ENCODE assay signal across 24 cellular contexts in the genomic region with DNA sequence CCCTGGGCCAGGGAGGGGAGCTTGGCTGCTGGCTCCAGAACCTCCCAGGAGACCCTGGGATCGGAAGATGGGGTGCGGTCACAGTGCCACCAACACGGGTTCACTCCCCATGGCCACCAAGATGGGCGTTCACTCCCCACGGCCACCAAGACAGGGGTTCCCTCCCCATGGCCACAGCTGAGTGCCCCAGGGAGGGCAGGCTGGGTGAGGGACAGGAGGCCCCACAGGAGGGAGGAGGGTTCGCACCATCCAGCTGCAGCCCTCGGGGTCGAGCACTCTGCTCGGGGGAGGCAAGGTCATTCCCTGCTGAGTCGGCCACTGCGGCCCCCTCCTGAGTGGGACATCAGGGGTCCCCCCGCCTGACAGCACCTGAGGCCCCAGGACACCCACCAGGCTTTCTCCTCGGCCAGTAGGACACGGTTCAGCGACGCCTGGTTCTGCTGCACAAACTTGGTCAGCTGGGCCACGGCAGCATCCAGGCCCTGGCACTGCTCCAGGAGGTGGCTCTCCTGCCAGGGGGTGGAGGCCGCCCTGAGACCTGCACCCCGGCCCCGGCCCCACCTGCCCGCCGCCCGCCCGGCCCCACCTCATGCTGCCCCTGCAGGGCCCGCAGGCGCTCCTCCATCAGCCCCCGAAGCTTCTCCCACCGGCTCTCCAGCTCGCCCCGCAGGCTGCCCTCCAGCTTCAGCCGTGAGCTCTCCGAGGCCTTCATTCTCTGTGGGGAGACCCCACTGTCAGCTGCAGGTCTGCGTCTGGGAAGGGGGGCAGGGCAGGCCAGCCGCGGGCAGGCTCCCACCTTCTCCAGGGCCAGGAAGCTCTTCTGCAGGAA.
"Had no signal": no experiment of that assay in that cellular context is flagged by ENCODE, and none has a peak within 500 bp of the region (broad histone marks: within the 10 kb centered on the region; RNA-seq: fewer than 3 reads in every experiment).

No MANE protein-coding gene starts in this region.

- H3K27me3 Mint-ChIP-seq: activated B cell treated with CpG ODN at 0.5 μM for 24 hours; activated CD4-positive, alpha-beta T cell treated with anti-CD3 and anti-CD28 coated beads for 36 hours; activated T-cell treated with anti-CD3 and anti-CD28 coated beads, Interleukin-2, amount 50 U/mL, for 24 hours; activated T-helper 17 cell treated with anti-CD3 and anti-CD28 coated beads, Interleukin-2, amount 50 U/mL, for 72 hours; brain; natural killer cell treated with Interleukin-12 subunit alpha and Interleukin-12 subunit beta and Interleukin-15 and Interleukin-18, amount 100 ng/mL, for 72 hours had no signal

- H3K27ac Mint-ChIP-seq: activated B cell treated with CpG ODN at 0.5 μM for 24 hours; activated CD4-positive, alpha-beta T cell treated with anti-CD3 and anti-CD28 coated beads for 36 hours; activated naive CD4-positive, alpha-beta T cell treated with anti-CD3 and anti-CD28 coated beads, Interleukin-2, amount 50 U/mL, for 72 hours; activated T-cell treated with anti-CD3 and anti-CD28 coated beads, Interleukin-2, amount 50 U/mL, for 24 hours; activated T-helper 17 cell treated with anti-CD3 and anti-CD28 coated beads, Interleukin-2, amount 50 U/mL, for 72 hours; brain; mesothelial cell of epicardium; natural killer cell treated with Interleukin-12 subunit alpha and Interleukin-12 subunit beta and Interleukin-15 and Interleukin-18, amount 100 ng/mL, for 72 hours had no signal

- ATAC-seq: activated CD4-positive, alpha-beta T cell treated with anti-CD3 and anti-CD28 coated beads for 36 hours; activated naive CD4-positive, alpha-beta T cell treated with anti-CD3 and anti-CD28 coated beads, Interleukin-2, amount 50 U/mL, for 72 hours; activated T-helper 17 cell treated with anti-CD3 and anti-CD28 coated beads, Interleukin-2, amount 50 U/mL, for 72 hours; foreskin keratinocyte; natural killer cell treated with Interleukin-12 subunit alpha and Interleukin-12 subunit beta and Interleukin-15 and Interleukin-18, amount 100 ng/mL, for 72 hours had no signal

- H3K4me3 Mint-ChIP-seq: activated B cell treated with CpG ODN at 0.5 μM for 24 hours; activated CD4-positive, alpha-beta T cell treated with anti-CD3 and anti-CD28 coated beads for 36 hours; activated T-cell treated with anti-CD3 and anti-CD28 coated beads, Interleukin-2, amount 50 U/mL, for 24 hours; activated T-helper 17 cell treated with anti-CD3 and anti-CD28 coated beads, Interleukin-2, amount 50 U/mL, for 72 hours; brain; mesothelial cell of epicardium; natural killer cell treated with Interleukin-12 subunit alpha and Interleukin-12 subunit beta and Interleukin-15 and Interleukin-18, amount 100 ng/mL, for 72 hours had no signal

- H3K4me1 Mint-ChIP-seq: activated B cell treated with CpG ODN at 0.5 μM for 24 hours; activated CD4-positive, alpha-beta T cell treated with anti-CD3 and anti-CD28 coated beads for 36 hours; activated T-helper 17 cell treated with anti-CD3 and anti-CD28 coated beads, Interleukin-2, amount 50 U/mL, for 72 hours; brain; mesothelial cell of epicardium had no signal

- H3K36me3 Mint-ChIP-seq: activated naive CD4-positive, alpha-beta T cell treated with anti-CD3 and anti-CD28 coated beads, Interleukin-2, amount 50 U/mL, for 72 hours; brain; mesothelial cell of epicardium; natural killer cell treated with Interleukin-12 subunit alpha and Interleukin-12 subunit beta and Interleukin-15 and Interleukin-18, amount 100 ng/mL, for 72 hours had no signal

- DNase-seq: activated B cell treated with CpG ODN at 0.5 μM for 24 hours; activated CD4-positive, alpha-beta T cell treated with anti-CD3 and anti-CD28 coated beads for 36 hours; activated CD4-positive, alpha-beta T cell treated with anti-CD3 and anti-CD28 coated beads, Interleukin-2, amount 50 U/mL, for 4 hours; activated CD8-positive, alpha-beta memory T cell treated with anti-CD3 and anti-CD28 coated beads for 24 hours; activated CD8-positive, alpha-beta memory T cell treated with anti-CD3 and anti-CD28 coated beads, Interleukin-2, amount 50 U/mL, for 4 hours; activated T-cell treated with anti-CD3 and anti-CD28 coated beads, Interleukin-2, amount 50 U/mL, for 24 hours; aorta; effector memory CD4-positive, alpha-beta T cell; foreskin keratinocyte; kidney glomerular epithelial cell; left ventricle myocardium inferior; ovary; stomach; T1000; transverse colon had no signal

- H3K9me3 Mint-ChIP-seq: activated B cell treated with CpG ODN at 0.5 μM for 24 hours; activated naive CD4-positive, alpha-beta T cell treated with anti-CD3 and anti-CD28 coated beads, Interleukin-2, amount 50 U/mL, for 72 hours; activated T-cell treated with anti-CD3 and anti-CD28 coated beads, Interleukin-2, amount 50 U/mL, for 24 hours; activated T-helper 17 cell treated with anti-CD3 and anti-CD28 coated beads, Interleukin-2, amount 50 U/mL, for 72 hours; brain; mesothelial cell of epicardium; natural killer cell treated with Interleukin-12 subunit alpha and Interleukin-12 subunit beta and Interleukin-15 and Interleukin-18, amount 100 ng/mL, for 72 hours had no signal

- H3K27ac ChIP-seq: foreskin keratinocyte, hepatocyte, left ventricle myocardium inferior, neutrophil, ovary, prostate gland, stomach, suprapubic skin, transverse colon had no signal

- H3K4me3 ChIP-seq: hepatocyte, left ventricle myocardium inferior, ovary, prostate gland, stomach, suprapubic skin, transverse colon had no signal
